In genomic region chr20:49279677-49280462, GRCh38 we compare ENCODE assay signal across 8 cellular contexts. TPM values are rescaled to one million over a fixed set of nuclear protein-coding genes. Genes with fewer than 3 reads are reported as not detected.
DNase-seq lines count a peak whose midpoint lies in the region; ATAC-seq and TF ChIP-seq lines count a peak whose summit lies in the region.

No MANE protein-coding gene starts in this region.

- H3K27ac Mint-ChIP-seq in activated CD4-positive, alpha-beta T cell treated with anti-CD3 and anti-CD28 coated beads for 36 hours: peak overlapping the region; percentile 98

- no peaks in the 10 kb centered on the region for H3K27me3 ChIP-seq in WERI-Rb-1 (ENCODE audit: insufficient read depth, low read depth, severe bottlenecking)
- peaks cover 0 to 3% (median 0%) of the 10 kb centered on the region in 5 donors for H3K27me3 ChIP-seq in subcutaneous abdominal adipose tissue (ENCODE audit: control insufficient read depth in 5 of 5, insufficient read depth in 4 of 5, low read length in 5 of 5)

- peak overlapping the region; percentile 92 for H3K4me3 Mint-ChIP-seq in activated CD4-positive, alpha-beta T cell treated with anti-CD3 and anti-CD28 coated beads for 36 hours

- H3K4me1 ChIP-seq in subcutaneous abdominal adipose tissue (ENCODE audit: control insufficient read depth in 5 of 5, insufficient read depth in 5 of 5, low read length in 5 of 5): peaks cover 12 to 77% (median 65%) of the 10 kb centered on the region in 5 donors

- peaks cover 62% of the 10 kb centered on the region for H3K4me1 Mint-ChIP-seq in activated CD4-positive, alpha-beta T cell treated with anti-CD3 and anti-CD28 coated beads for 36 hours

- TF ChIP-seq CTCF in WERI-Rb-1 (IDR thresholded peaks at IDR 0.05; ENCODE audit: low read depth, low read length): no peak

- H3K4me3 ChIP-seq in WERI-Rb-1 (ENCODE audit: low read depth, low read length) (peak overlapping the region; percentile 94), iPS-11a (ENCODE audit: low read depth, low read length) (peak overlapping the region; percentile 100), subcutaneous abdominal adipose tissue (ENCODE audit: low read depth in 1 of 5, low read length in 5 of 5) (peak overlapping the region; percentile 91 to 99 (median 91))

- no peak for DNase-seq in activated CD4-positive, alpha-beta T cell treated with anti-CD3 and anti-CD28 coated beads for 36 hours
- DNase-seq in activated CD4-positive, alpha-beta T cell treated with anti-CD3 and anti-CD28 coated beads for 4 hours: no peak
- no peak for DNase-seq in WERI-Rb-1
- DNase-seq in NCI-H187 (lab: John Stamatoyannopoulos, UW): no peak

- intact Hi-C loops in activated CD4-positive, alpha-beta T cell treated with anti-CD3 and anti-CD28 coated beads for 36 hours (cut with DNase I, micrococcal nuclease): loop anchor here (2.0 to 10.0 kb wide), 9 partner anchors 118 to 1793 kb away; partner anchors contain the start of genes ARFGEF2 (in 1 of the 2), PTPN1 (in 1 of the 2) and UBE2V1 (in 1 of the 2)

- no peaks in the 10 kb centered on the region for H3K27me3 Mint-ChIP-seq in activated CD4-positive, alpha-beta T cell treated with anti-CD3 and anti-CD28 coated beads for 36 hours

- no peak for ATAC-seq in activated CD4-positive, alpha-beta T cell treated with anti-CD3 and anti-CD28 coated beads for 36 hours
- ATAC-seq in HG03571 (IDR thresholded peaks at IDR 0.05; ENCODE audit: unreplicated experiment) (no peak), GM19467 (IDR thresholded peaks at IDR 0.05; ENCODE audit: unreplicated experiment) (no peak)

- H3K36me3 ChIP-seq in WERI-Rb-1 (peaks cover 75% of the 10 kb centered on the region), subcutaneous abdominal adipose tissue (ENCODE audit: control insufficient read depth in 5 of 5, insufficient read depth in 5 of 5, low read length in 5 of 5) (peaks cover 42 to 58% (median 57%) of the 10 kb centered on the region in 5 donors)

- CTCF ChIA-PET in activated CD4-positive, alpha-beta T cell treated with anti-CD3 and anti-CD28 coated beads for 36 hours (lab: Charles Lee): interaction anchor here (0.6 to 0.9 kb wide), 3 partner anchors 11 to 556 kb away, joined by 3 read pairs; no protein-coding TSS in a partner anchor

- H3K27ac ChIP-seq in WERI-Rb-1 (peak overlapping the region; percentile 90), subcutaneous abdominal adipose tissue (ENCODE audit: low read depth, low read length) (peak overlapping the region; percentile 97)

- POLR2A ChIA-PET in activated CD4-positive, alpha-beta T cell treated with anti-CD3 and anti-CD28 coated beads for 36 hours (lab: Charles Lee): interaction anchor here (0.6 to 1.1 kb wide), 5 partner anchors 10 to 836 kb away, joined by 3 to 5 read pairs (median 4); no protein-coding TSS in a partner anchor

- H3K9me3 ChIP-seq in WERI-Rb-1 (ENCODE audit: severe bottlenecking) (peaks cover 12% of the 10 kb centered on the region), subcutaneous abdominal adipose tissue (ENCODE audit: control insufficient read depth in 5 of 5, low read length in 5 of 5) (peaks cover 0 to 22% (median 11%) of the 10 kb centered on the region in 5 donors)

- H3K36me3 Mint-ChIP-seq in activated CD4-positive, alpha-beta T cell treated with anti-CD3 and anti-CD28 coated beads for 36 hours (ENCODE audit: low read depth): peaks cover 80% of the 10 kb centered on the region

- H3K9me3 Mint-ChIP-seq in activated CD4-positive, alpha-beta T cell treated with anti-CD3 and anti-CD28 coated beads for 36 hours (ENCODE audit: low read depth): peaks cover 17% of the 10 kb centered on the region

- H3K9ac ChIP-seq in subcutaneous abdominal adipose tissue (ENCODE audit: low read length in 5 of 5): peak overlapping the region in 1 of 5 donors; percentile 2

RNA-seq across cellular contexts. Expression of gene ZNFX1, which starts 2.0 kb away (rescaled TPM):
- 10 to 100 TPM; 36.4 to 43.8 TPM for total RNA-seq in activated CD4-positive, alpha-beta T cell treated with anti-CD3 and anti-CD28 coated beads for 36 hours
